In genomic region chr11:113494021-113494420, GRCh38 we compare ENCODE assay signal across 17 cellular contexts. TPM values are rescaled to one million over a fixed set of nuclear protein-coding genes. Genes with fewer than 3 reads are reported as not detected.
DNase-seq lines count a peak whose midpoint lies in the region; ATAC-seq and TF ChIP-seq lines count a peak whose summit lies in the region.
"Had no signal": no experiment of that assay in that cellular context is flagged by ENCODE, and none has a peak within 500 bp of the region (broad histone marks: within the 10 kb centered on the region; RNA-seq: fewer than 3 reads in every experiment).

No MANE protein-coding gene starts in this region.

- H3K4me2 ChIP-seq in SK-N-SH = no peak overlapping the region

- DNase-seq in SK-N-SH (no peak), Panc1 (ENCODE audit: low read depth, low spot score) (no peak), epithelial cell of esophagus (ENCODE audit: low read depth) (no peak), NOMO-1 (lab: John Stamatoyannopoulos, UW; ENCODE audit: unreplicated experiment in 2 of 2) (no peak)
- DNase-seq in activated CD4-positive, alpha-beta T cell treated with anti-CD3 and anti-CD28 coated beads for 36 hours = no peak
- DNase-seq: CD4-positive, CD25-positive, alpha-beta regulatory T cell; DND-41; KG1; NCI-H1417; NCI-H1930; NCI-H2171 treated with DMSO at 0.1 percent for 48 hours; NCI-H510A had no signal

- in situ Hi-C loops in Panc1 (cut with HindIII; ENCODE audit: low pct_unique_long_range_greater_than_20kb, low sequenced_read_pairs) = no loop called here

- no peaks in the 10 kb centered on the region for H3K9me3 Mint-ChIP-seq in activated CD4-positive, alpha-beta T cell treated with anti-CD3 and anti-CD28 coated beads for 36 hours (ENCODE audit: low read depth)
- H3K9me3 Mint-ChIP-seq: CD4-positive, CD25-positive, alpha-beta regulatory T cell had no signal

- H3K36me3 Mint-ChIP-seq in activated CD4-positive, alpha-beta T cell treated with anti-CD3 and anti-CD28 coated beads for 36 hours (ENCODE audit: low read depth) = no peaks in the 10 kb centered on the region
- H3K36me3 Mint-ChIP-seq: CD4-positive, CD25-positive, alpha-beta regulatory T cell had no signal

- no peak overlapping the region for H2AFZ ChIP-seq in SK-N-SH (ENCODE audit: low read depth)

- intact Hi-C loops in Panc1 (cut with micrococcal nuclease; ENCODE audit: unreplicated experiment) = loop anchor here (10.0 kb wide), 1 partner anchor 189 kb away; no protein-coding TSS in a partner anchor
- intact Hi-C loops in activated CD4-positive, alpha-beta T cell treated with anti-CD3 and anti-CD28 coated beads for 36 hours (cut with DNase I, micrococcal nuclease) = no loop called here

- H3K27ac ChIP-seq in SK-N-SH (ENCODE audit: low read depth in 2 of 2, low read length in 1 of 2) (no peak overlapping the region), Panc1 (ENCODE audit: low read length) (no peak overlapping the region)

- no peaks in the 10 kb centered on the region for H3K9me2 ChIP-seq in SK-N-SH

- H4K20me1 ChIP-seq in SK-N-SH (ENCODE audit: insufficient read depth) = no peaks in the 10 kb centered on the region

- no peaks in the 10 kb centered on the region for H3K9me3 ChIP-seq in SK-N-SH
- H3K9me3 ChIP-seq in Panc1 (ENCODE audit: control insufficient read depth, insufficient read depth, low read depth, low read length) = no peaks in the 10 kb centered on the region

- H3K27me3 ChIP-seq in SK-N-SH (ENCODE audit: insufficient read depth) (no peaks in the 10 kb centered on the region), Panc1 (ENCODE audit: control insufficient read depth, insufficient read depth, low read length) (no peaks in the 10 kb centered on the region)

- no peak overlapping the region for H3K9ac ChIP-seq in SK-N-SH

- H3K4me3 ChIP-seq in SK-N-SH (ENCODE audit: low read depth in 2 of 2, low read length in 1 of 2) (no peak overlapping the region), Panc1 (ENCODE audit: low read depth in 2 of 2, low read length in 2 of 2) (no peak overlapping the region), epithelial cell of esophagus (ENCODE audit: low read length) (no peak overlapping the region)

- no TSS peak for BruUV-seq in Panc1 (replicated peaks; lab: Mats Ljungman, UMichigan)

- peaks cover 5% of the 10 kb centered on the region for H3K27me3 Mint-ChIP-seq in activated CD4-positive, alpha-beta T cell treated with anti-CD3 and anti-CD28 coated beads for 36 hours

- no peaks in the 10 kb centered on the region for H3F3A ChIP-seq in SK-N-SH (replicated peaks; ENCODE audit: insufficient read depth)

- WGBS in SK-N-SH (ENCODE audit: low lambda C conversion rate) = 32% methylated on average over 6 of the region's 6 CpGs

- H3K4me1 ChIP-seq in SK-N-SH (ENCODE audit: control insufficient read depth in 1 of 2, insufficient read depth in 2 of 2, low read depth in 1 of 2, low read length in 1 of 2) (peaks cover 0 to 8% of the 10 kb centered on the region in 2 experiments; a peak in 1 of 4 replicates), Panc1 (ENCODE audit: control insufficient read depth, insufficient read depth, low read length) (no peaks in the 10 kb centered on the region)

- H3K36me3 ChIP-seq in SK-N-SH (replicated peaks in 1 of 2; ENCODE audit: control insufficient read depth in 1 of 2, insufficient read depth in 2 of 2, low read length in 1 of 2) = no peaks in the 10 kb centered on the region
- H3K36me3 ChIP-seq in Panc1 (ENCODE audit: control insufficient read depth, insufficient read depth, low read length) = no peaks in the 10 kb centered on the region

- TF ChIP-seq CTCF in SK-N-SH (IDR thresholded peaks at IDR 0.05) (no peak; the same call in 1 of the 2 replicates), Panc1 (IDR thresholded peaks at IDR 0.05) (peak; percentile 54), epithelial cell of esophagus (IDR thresholded peaks at IDR 0.05; ENCODE audit: insufficient read depth, low read depth, low read length, missing control alignments) (peak; percentile 36)

- no peaks in the 10 kb centered on the region for H3K79me2 ChIP-seq in SK-N-SH (ENCODE audit: insufficient read depth)

- no peak overlapping the region for H3K4me3 Mint-ChIP-seq in activated CD4-positive, alpha-beta T cell treated with anti-CD3 and anti-CD28 coated beads for 36 hours
- H3K4me3 Mint-ChIP-seq: CD4-positive, CD25-positive, alpha-beta regulatory T cell had no signal

- ATAC-seq in SK-N-SH treated with all-trans-retinoic acid at 6 μM for 48 hours (no peak), Panc1 (peak; percentile 71; the same call in 1 of the 2 replicates), GM21576 (IDR thresholded peaks at IDR 0.05; ENCODE audit: unreplicated experiment) (no peak), GM21367 (IDR thresholded peaks at IDR 0.05; ENCODE audit: unreplicated experiment) (no peak)
- no peak for ATAC-seq in activated CD4-positive, alpha-beta T cell treated with anti-CD3 and anti-CD28 coated beads for 36 hours

- TF ChIP-seq EP300 in SK-N-SH (IDR thresholded peaks at IDR 0.05; ENCODE audit: borderline replicate concordance in 1 of 2, low read depth in 1 of 2, low read length in 1 of 2) = no peak

- CTCF ChIA-PET in SK-N-SH (lab: Yijun Ruan, JAX) = interaction anchor here (1.0 to 1.5 kb wide), 3 partner anchors 11 to 238 kb away, joined by 3 to 6 read pairs (median 5); no protein-coding TSS in a partner anchor
- CTCF ChIA-PET in Panc1 (lab: Charles Lee) = interaction anchor here (0.8 to 1.4 kb wide), 3 partner anchors 188 to 939 kb away, joined by 3 to 5 read pairs (median 4); no protein-coding TSS in a partner anchor
- CTCF ChIA-PET in activated CD4-positive, alpha-beta T cell treated with anti-CD3 and anti-CD28 coated beads for 36 hours (lab: Charles Lee) = interaction anchor here (1.0 kb wide), 1 partner anchor 105 kb away, joined by 3 read pairs; no protein-coding TSS in a partner anchor

- TF ChIP-seq RAD21 in SK-N-SH (IDR thresholded peaks at IDR 0.05; ENCODE audit: low read length) = peak; percentile 12; the same call in 1 of the 2 replicates

- H3K4me1 Mint-ChIP-seq in activated CD4-positive, alpha-beta T cell treated with anti-CD3 and anti-CD28 coated beads for 36 hours = no peaks in the 10 kb centered on the region
- H3K4me1 Mint-ChIP-seq: CD4-positive, CD25-positive, alpha-beta regulatory T cell had no signal

- POLR2A ChIA-PET in SK-N-SH (lab: Yijun Ruan, JAX) (no interaction called here), Panc1 (lab: Charles Lee) (no interaction called here)
- POLR2A ChIA-PET in activated CD4-positive, alpha-beta T cell treated with anti-CD3 and anti-CD28 coated beads for 36 hours (lab: Charles Lee) = no interaction called here

- no peak overlapping the region for H3K27ac Mint-ChIP-seq in activated CD4-positive, alpha-beta T cell treated with anti-CD3 and anti-CD28 coated beads for 36 hours
- H3K27ac Mint-ChIP-seq: CD4-positive, CD25-positive, alpha-beta regulatory T cell had no signal

TF ChIP-seq in SK-N-SH, 30 proteins besides CTCF, POLR2A, EP300 and RAD21:
- TF ChIP-seq FOXM1 (IDR thresholded peaks at IDR 0.05; ENCODE audit: low read depth) (no peak), RCOR1 (IDR thresholded peaks at IDR 0.05; ENCODE audit: low read length) (no peak), ELF1 (IDR thresholded peaks at IDR 0.05) (no peak), USF2 (IDR thresholded peaks at IDR 0.05; ENCODE audit: borderline replicate concordance, low read depth, low read length) (no peak), MAX (IDR thresholded peaks at IDR 0.05; ENCODE audit: low read depth) (no peak), POLR2AphosphoS5 (IDR thresholded peaks at IDR 0.05; ENCODE audit: low read depth, low read length) (no peak)
TF ChIP-seq in SK-N-SH: peak in this region for 0.

TF ChIP-seq in SK-N-SH treated with all-trans-retinoic acid at 6 μM for 48 hours, 23 proteins besides CTCF, POLR2A, EP300 and RAD21 (continues in another document):
- TF ChIP-seq GLIS3 (CRISPR knock-in tag; IDR thresholded peaks at IDR 0.05) (no peak), ESRRG (CRISPR knock-in tag; IDR thresholded peaks at IDR 0.05) (no peak), ISL1 (CRISPR knock-in tag; IDR thresholded peaks at IDR 0.05) (no peak), TCF4 (CRISPR knock-in tag; IDR thresholded peaks at IDR 0.05; ENCODE audit: borderline replicate concordance) (no peak), CREB5 (CRISPR knock-in tag; IDR thresholded peaks at IDR 0.05; ENCODE audit: low read depth) (no peak), RARB (CRISPR knock-in tag; IDR thresholded peaks at IDR 0.05) (no peak), ZNF565 (CRISPR knock-in tag; conservative IDR thresholded peaks at IDR 0.05; ENCODE audit: low read depth) (no peak), POU6F1 (CRISPR knock-in tag; IDR thresholded peaks at IDR 0.05; ENCODE audit: borderline replicate concordance, low read depth) (no peak)

RNA-seq across cellular contexts. Expression of gene DRD2, which starts 18.8 kb away (rescaled TPM):
- polyA plus RNA-seq in SK-N-SH (2012; rRNA removed) = 0.10 and 0.18 TPM in 2 replicates
- 0.06 and 0.39 TPM in 2 replicates for polyA plus RNA-seq in SK-N-SH (2012; cell fraction: cytosol; rRNA removed)
- polyA plus RNA-seq in SK-N-SH (2012; cell fraction: nucleus; rRNA removed) = 0.05 and 0.12 TPM in 2 replicates
- total RNA-seq in Panc1 (2021; ENCODE audit: unreplicated experiment) = 5.3 TPM
- polyA plus RNA-seq in Panc1 (2012; ENCODE audit: insufficient read length) = 11.5 TPM
- not detected for total RNA-seq in activated CD4-positive, alpha-beta T cell treated with anti-CD3 and anti-CD28 coated beads for 36 hours
- total RNA-seq: A172; CD4-positive, CD25-positive, alpha-beta regulatory T cell; SK-MEL-5 had no signal
